ENCODE assay signal across 8 cellular contexts in the genomic region with DNA sequence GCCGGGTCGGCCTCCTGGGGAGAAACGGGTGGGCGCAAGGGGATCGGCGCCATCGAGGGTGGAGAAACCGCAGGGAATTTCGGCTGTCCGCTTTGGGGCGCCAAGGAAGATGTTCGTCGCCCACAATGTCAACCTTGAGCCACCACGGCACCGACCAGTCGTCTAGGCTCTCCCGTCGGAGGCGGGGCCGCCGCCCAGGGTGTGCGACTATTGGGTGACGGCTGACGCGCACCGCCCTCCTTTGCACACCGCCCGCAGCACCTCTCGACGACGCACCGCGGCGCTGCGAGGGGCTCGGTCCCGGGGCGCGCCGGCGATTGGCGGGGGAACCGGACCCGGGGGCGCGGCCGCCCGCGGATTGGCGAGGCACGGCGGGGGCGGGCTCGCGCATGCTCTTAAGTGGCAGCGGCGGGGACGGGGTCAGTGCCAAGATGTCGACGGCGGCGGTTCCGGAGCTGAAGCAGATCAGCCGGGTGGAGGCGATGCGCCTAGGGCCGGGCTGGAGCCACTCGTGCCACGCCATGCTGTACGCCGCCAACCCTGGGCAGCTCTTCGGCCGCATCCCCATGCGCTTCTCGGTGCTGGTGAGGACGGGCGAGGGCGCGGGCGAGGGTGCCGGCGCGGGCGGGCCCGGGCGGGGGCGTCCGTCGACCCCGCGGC. TPM values are rescaled to one million over a fixed set of nuclear protein-coding genes. Genes with fewer than 3 reads are reported as not detected.
DNase-seq lines count a peak whose midpoint lies in the region; ATAC-seq, FAIRE-seq and TF ChIP-seq lines count a peak whose summit lies in the region.

A gene (plus strand): TSS at position 267 of the 660 bp plus-strand sequence. CDS start 165 bp downstream, at position 432.

- DNase-seq in GM12892 (ENCODE audit: insufficient read length) (peak; percentile 99), NCI-H1436 treated with DMSO at 0.1 percent for 48 hours (lab: John Stamatoyannopoulos, UW) (peak; percentile 49), T follicular helper cell (ENCODE audit: low read depth) (peak; percentile 95), adipocyte (ENCODE audit: low read depth) (peak; percentile 99), cardiac muscle cell (ENCODE audit: low read depth in 1 of 2, low spot score in 1 of 2) (peak; percentile 97), tibial artery (peak; percentile 96 to 98)

- no peaks in the 10 kb centered on the region for H3K79me2 ChIP-seq in parathyroid adenoma

- FAIRE-seq in GM12892 (lab: Jason Lieb, UNC) = peak; percentile 100

- ATAC-seq in HG02840 (IDR thresholded peaks at IDR 0.05; ENCODE audit: low FRiP score, unreplicated experiment) = peak; percentile 93

- H3K4me3 ChIP-seq in adipocyte (ENCODE audit: low read length) (peak within 1 kb of the TSS; percentile 91), cardiac muscle cell (peak within 1 kb of the TSS; percentile 49), parathyroid adenoma (ENCODE audit: low read depth, low read length) (peak within 1 kb of the TSS; percentile 74), tibial artery (peak within 1 kb of the TSS; percentile 80 to 99)

- TF ChIP-seq CTCF in cardiac muscle cell (IDR thresholded peaks at IDR 0.05; ENCODE audit: low read depth, low read length) (peak; percentile 3), parathyroid adenoma (IDR thresholded peaks at IDR 0.05) (peak; percentile 26), tibial artery (IDR thresholded peaks at IDR 0.05) (peak in 1 of 2 experiments; percentile 51)

- intact Hi-C loops in tibial artery (cut with DNase I; ENCODE audit: low total_unique reads) = no loop called here

- H3K27me3 ChIP-seq in adipocyte (replicated peaks; ENCODE audit: control insufficient read depth, insufficient read depth, low read length) (no peaks in the 10 kb centered on the region), cardiac muscle cell (no peaks in the 10 kb centered on the region), parathyroid adenoma (ENCODE audit: control insufficient read depth, insufficient read depth, low read length) (no peaks in the 10 kb centered on the region), tibial artery (no peaks in the 10 kb centered on the region)

- H3K9me3 ChIP-seq in adipocyte (ENCODE audit: control insufficient read depth, low read length) = no peaks in the 10 kb centered on the region
- H3K9me3 ChIP-seq in cardiac muscle cell (ENCODE audit: low read depth) = no peaks in the 10 kb centered on the region
- H3K9me3 ChIP-seq in parathyroid adenoma (ENCODE audit: control insufficient read depth, low read length) = no peaks in the 10 kb centered on the region
- H3K9me3 ChIP-seq in tibial artery = no peaks in the 10 kb centered on the region

- H3K27ac ChIP-seq in cardiac muscle cell (peak within 1 kb of the TSS; percentile 86), parathyroid adenoma (peak within 1 kb of the TSS; percentile 56), tibial artery (peak within 1 kb of the TSS; percentile 86 to 94)

- peaks cover 26% of the 10 kb centered on the region for H3K4me1 ChIP-seq in adipocyte (ENCODE audit: control insufficient read depth, insufficient read depth, low read length)
- peaks cover 4% of the 10 kb centered on the region for H3K4me1 ChIP-seq in cardiac muscle cell (ENCODE audit: low read depth)
- H3K4me1 ChIP-seq in parathyroid adenoma = no peaks in the 10 kb centered on the region
- H3K4me1 ChIP-seq in tibial artery = peaks cover 0 to 41% (median 16%) of the 10 kb centered on the region in 4 donors

- H3K9ac ChIP-seq in adipocyte (ENCODE audit: low read length) = peak within 1 kb of the TSS; percentile 92
- H3K9ac ChIP-seq in parathyroid adenoma = no peak within 1 kb of the TSS

- TF ChIP-seq POLR2A in GM12892 (IDR thresholded peaks at IDR 0.05; ENCODE audit: low read depth, low read length) = peak; percentile 96

- H3K36me3 ChIP-seq in adipocyte (ENCODE audit: control insufficient read depth, insufficient read depth, low read length, severe bottlenecking) (peaks cover 33% of the 10 kb centered on the region), cardiac muscle cell (peaks cover 12% of the 10 kb centered on the region), parathyroid adenoma (ENCODE audit: control insufficient read depth, insufficient read depth, low read length) (no peaks in the 10 kb centered on the region), tibial artery (peaks cover 4 to 61% (median 44%) of the 10 kb centered on the region in 3 donors)

- H2AFZ ChIP-seq in parathyroid adenoma = peak within 1 kb of the TSS; percentile 78

- H3K4me2 ChIP-seq in parathyroid adenoma (ENCODE audit: low read length) = peak within 1 kb of the TSS; percentile 87

RNA-seq across cellular contexts. Expression of the gene that starts here (rescaled TPM):
- 13.5 TPM for polyA plus RNA-seq in GM12892 (2012; ENCODE audit: missing spikeins)
- total RNA-seq in cardiac muscle cell = 84.4 and 139 TPM in 2 replicates
- 141 and 157 TPM in 2 replicates for polyA plus RNA-seq in cardiac muscle cell

Comparison
In these comparisons a context has a peak if more than half of its experiments do, and no peak if none do; other contexts are left out.
1. Peak in every context shown above with its lines: DNase-seq, ATAC-seq, H3K4me3 ChIP-seq and H3K27ac ChIP-seq.
2. DNase-seq: peak in every context shown above with its lines; median percentile 99 in GM12892; 99 in adipocyte; 97 in cardiac muscle cell; 97 in tibial artery; 95 in T follicular helper cell; 49 in NCI-H1436 treated with DMSO at 0.1 percent for 48 hours.